13 cellular contexts compared by ENCODE assay signal in the genomic region with DNA sequence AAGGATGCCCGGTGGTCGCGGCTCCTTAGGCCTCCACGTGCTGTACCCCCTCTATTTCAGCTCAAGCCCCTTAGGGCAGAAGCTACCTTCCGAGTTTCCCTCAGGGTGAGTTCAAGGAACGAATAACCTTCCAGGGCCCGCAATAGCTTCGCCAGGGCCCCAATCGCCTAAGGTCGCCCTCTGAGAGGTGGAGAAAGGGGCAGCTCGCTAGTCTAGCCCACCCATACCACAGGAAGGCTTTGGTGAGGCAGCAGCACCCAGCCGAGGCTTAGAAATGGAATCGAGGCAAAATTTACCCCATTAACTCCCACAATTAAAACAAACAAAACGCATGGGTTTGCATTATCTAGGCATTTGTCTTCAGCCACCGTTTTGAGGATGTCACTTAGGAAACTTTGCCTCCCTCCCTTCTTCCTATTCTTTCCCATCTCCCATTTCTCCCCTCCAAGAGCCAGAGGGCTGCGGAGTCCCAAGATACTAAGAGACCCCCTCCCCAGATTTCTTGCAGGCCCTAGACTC. TPM values are rescaled to one million over a fixed set of nuclear protein-coding genes. Genes with fewer than 3 reads are reported as not detected.
DNase-seq lines count a peak whose midpoint lies in the region; ATAC-seq, FAIRE-seq and TF ChIP-seq lines count a peak whose summit lies in the region.
"Had no signal": no experiment of that assay in that cellular context is flagged by ENCODE, and none has a peak within 500 bp of the region (broad histone marks: within the 10 kb centered on the region; RNA-seq: fewer than 3 reads in every experiment).

No MANE protein-coding gene starts in this region.

- FAIRE-seq in astrocyte (lab: Jason Lieb, UNC): no peak
- FAIRE-seq: A549 had no signal

- H3K27me3 ChIP-seq in astrocyte (ENCODE audit: insufficient read depth, low read length) (peaks cover 93% of the 10 kb centered on the region), suprapubic skin (peaks cover 11% of the 10 kb centered on the region), sigmoid colon (peaks cover 18 to 43% (median 30%) of the 10 kb centered on the region in 3 donors)

- 63% methylated on average over 13 of the region's 16 CpGs for WGBS in suprapubic skin
- WGBS in sigmoid colon, 2 donors: 48 to 59% methylated on average over 16 of the region's 16 CpGs

- H4K20me1 ChIP-seq in astrocyte (ENCODE audit: insufficient read depth, low read length): peaks cover 8% of the 10 kb centered on the region

- H3K27ac ChIP-seq in astrocyte (ENCODE audit: low read depth, low read length) (no peak overlapping the region), suprapubic skin (no peak overlapping the region), sigmoid colon (no peak overlapping the region)
- H3K27ac ChIP-seq: thyroid gland had no signal

- peak overlapping the region; percentile 48 for H3K4me3 Mint-ChIP-seq in activated CD4-positive, alpha-beta T cell treated with anti-CD3 and anti-CD28 coated beads, Interleukin-2, amount 10 ng/mL, durations not matched to agents 7 days and 5 days
- peak overlapping the region; percentile 80 for H3K4me3 Mint-ChIP-seq in astrocyte (ENCODE audit: unreplicated experiment)
- H3K4me3 Mint-ChIP-seq in immature natural killer cell: peak overlapping the region; percentile 49 to 72 (median 68)

- no peak for ATAC-seq in GM18505 (IDR thresholded peaks at IDR 0.05; ENCODE audit: unreplicated experiment)

- POLR2A ChIA-PET in activated CD4-positive, alpha-beta T cell treated with anti-CD3 and anti-CD28 coated beads, Interleukin-2, amount 10 ng/mL, durations not matched to agents 7 days and 5 days (lab: Charles Lee): no interaction called here

- CTCF ChIA-PET in activated CD4-positive, alpha-beta T cell treated with anti-CD3 and anti-CD28 coated beads, Interleukin-2, amount 10 ng/mL, durations not matched to agents 7 days and 5 days (lab: Charles Lee): interaction anchor here (0.7 kb wide), 1 partner anchor 346 kb away, joined by 3 read pairs; no protein-coding TSS in a partner anchor

- no peak for TF ChIP-seq POLR2A in suprapubic skin (IDR thresholded peaks at IDR 0.05)
- TF ChIP-seq POLR2A in sigmoid colon (IDR thresholded peaks at IDR 0.05): no peak
- TF ChIP-seq POLR2A in GM18505 (IDR thresholded peaks at IDR 0.05; ENCODE audit: borderline replicate concordance, extremely low read depth, insufficient read depth, insufficient read length): no peak

- H3K36me3 ChIP-seq in astrocyte (ENCODE audit: insufficient read depth, low read length) (no peaks in the 10 kb centered on the region), suprapubic skin (no peaks in the 10 kb centered on the region), sigmoid colon (no peaks in the 10 kb centered on the region)
- H3K36me3 ChIP-seq: thyroid gland had no signal

- intact Hi-C loops in sigmoid colon (cut with DNase I): no loop called here

- H3K27me3 Mint-ChIP-seq in activated CD4-positive, alpha-beta T cell treated with anti-CD3 and anti-CD28 coated beads, Interleukin-2, amount 10 ng/mL, durations not matched to agents 7 days and 5 days: peaks cover 42% of the 10 kb centered on the region
- H3K27me3 Mint-ChIP-seq in astrocyte (ENCODE audit: low read depth, unreplicated experiment): peaks cover 45% of the 10 kb centered on the region
- H3K27me3 Mint-ChIP-seq in immature natural killer cell (ENCODE audit: low read depth in 3 of 3): peaks cover 2 to 20% (median 11%) of the 10 kb centered on the region in 3 donors

- no peaks in the 10 kb centered on the region for H3K79me2 ChIP-seq in astrocyte (ENCODE audit: insufficient read depth, low read length)

- no peaks in the 10 kb centered on the region for H3K9me3 Mint-ChIP-seq in activated CD4-positive, alpha-beta T cell treated with anti-CD3 and anti-CD28 coated beads, Interleukin-2, amount 10 ng/mL, durations not matched to agents 7 days and 5 days
- H3K9me3 Mint-ChIP-seq in astrocyte (ENCODE audit: unreplicated experiment) (no peaks in the 10 kb centered on the region), immature natural killer cell (peaks cover 0 to 2% (median 0%) of the 10 kb centered on the region in 6 donors)

- H3K9me3 ChIP-seq in astrocyte (ENCODE audit: insufficient read depth, low read depth, low read length) (no peaks in the 10 kb centered on the region), suprapubic skin (no peaks in the 10 kb centered on the region), sigmoid colon (no peaks in the 10 kb centered on the region)
- H3K9me3 ChIP-seq: A549, thyroid gland had no signal

- no peak for TF ChIP-seq EP300 in suprapubic skin (IDR thresholded peaks at IDR 0.05)
- no peak for TF ChIP-seq EP300 in sigmoid colon (IDR thresholded peaks at IDR 0.05)

- peaks cover 5% of the 10 kb centered on the region for H3K4me1 Mint-ChIP-seq in activated CD4-positive, alpha-beta T cell treated with anti-CD3 and anti-CD28 coated beads, Interleukin-2, amount 10 ng/mL, durations not matched to agents 7 days and 5 days
- H3K4me1 Mint-ChIP-seq in astrocyte (ENCODE audit: low read depth, unreplicated experiment): peaks cover 21% of the 10 kb centered on the region
- peaks cover 7 to 16% of the 10 kb centered on the region in 2 donors for H3K4me1 Mint-ChIP-seq in immature natural killer cell

- no peaks in the 10 kb centered on the region for H3K36me3 Mint-ChIP-seq in activated CD4-positive, alpha-beta T cell treated with anti-CD3 and anti-CD28 coated beads, Interleukin-2, amount 10 ng/mL, durations not matched to agents 7 days and 5 days (ENCODE audit: low read depth)
- H3K36me3 Mint-ChIP-seq in astrocyte (ENCODE audit: low read depth, unreplicated experiment): no peaks in the 10 kb centered on the region
- H3K36me3 Mint-ChIP-seq in immature natural killer cell: no peaks in the 10 kb centered on the region

- H3K4me3 ChIP-seq in astrocyte (ENCODE audit: insufficient read depth, low read depth, low read length): no peak overlapping the region
- H3K4me3 ChIP-seq in suprapubic skin: peak overlapping the region; percentile 62
- H3K4me3 ChIP-seq in sigmoid colon: no peak overlapping the region

- no peak for TF ChIP-seq CTCF in astrocyte (IDR thresholded peaks at IDR 0.05; ENCODE audit: insufficient read depth, low read depth, low read length)
- no peak for TF ChIP-seq CTCF in suprapubic skin (IDR thresholded peaks at IDR 0.05)
- no peak for TF ChIP-seq CTCF in sigmoid colon (IDR thresholded peaks at IDR 0.05)

- peak overlapping the region; percentile 51 for H2AFZ ChIP-seq in astrocyte (ENCODE audit: low read depth, low read length)

- H3K9ac ChIP-seq in astrocyte (ENCODE audit: low read length): no peak overlapping the region

- H3K4me2 ChIP-seq in astrocyte (ENCODE audit: low read length): peak overlapping the region; percentile 32

- DNase-seq in activated CD4-positive, alpha-beta T cell treated with anti-CD3 and anti-CD28 coated beads, Interleukin-2, amount 10 ng/mL, durations not matched to agents 7 days and 5 days: no peak
- DNase-seq in activated CD4-positive, alpha-beta T cell treated with anti-CD3 and anti-CD28 coated beads, Interleukin-2, amount 50 U/mL, for 1 hour: no peak
- no peak for DNase-seq in astrocyte (ENCODE audit: low read depth)
- no peak for DNase-seq in immature natural killer cell
- no peak for DNase-seq in suprapubic skin (ENCODE audit: low spot score in 2 of 2)
- no peak for DNase-seq in SKM-1 treated with dmso at 0.1 percent for 144 hours (lab: John Stamatoyannopoulos, UW; ENCODE audit: unreplicated experiment)
- DNase-seq in sigmoid colon: no peak
- DNase-seq: IMR-90, NCI-H2081, T1000 had no signal

- H3K27ac Mint-ChIP-seq in activated CD4-positive, alpha-beta T cell treated with anti-CD3 and anti-CD28 coated beads, Interleukin-2, amount 10 ng/mL, durations not matched to agents 7 days and 5 days: no peak overlapping the region
- H3K27ac Mint-ChIP-seq in astrocyte (ENCODE audit: unreplicated experiment) (peak overlapping the region; percentile 60), immature natural killer cell (no peak overlapping the region)

- H3K4me1 ChIP-seq in astrocyte (ENCODE audit: insufficient read depth, low read length) (peaks cover 11% of the 10 kb centered on the region), suprapubic skin (peaks cover 34% of the 10 kb centered on the region), sigmoid colon (peaks cover 0 to 19% (median 18%) of the 10 kb centered on the region in 4 donors)

RNA-seq across cellular contexts. Expression of a gene that starts 1.0 kb away (rescaled TPM):
- not detected for total RNA-seq in activated CD4-positive, alpha-beta T cell treated with anti-CD3 and anti-CD28 coated beads, Interleukin-2, amount 10 ng/mL, durations not matched to agents 7 days and 5 days
- total RNA-seq in astrocyte: 18.0 and 18.5 TPM in 2 replicates
- under 1 TPM in 1 of 3 donors, not detected in 2; 0.03 TPM for polyA plus RNA-seq in immature natural killer cell
- 10 to 100 TPM; 18.6 to 57.9 (median 38.8) TPM for total RNA-seq in suprapubic skin
- 1 to 10 TPM; 1.5 to 4.2 (median 2.0) TPM for total RNA-seq in sigmoid colon
- 1 to 10 TPM; 1.2 to 3.2 (median 1.2) TPM for polyA plus RNA-seq in sigmoid colon
